ENCODE assay signal across 17 cellular contexts in the genomic region with DNA sequence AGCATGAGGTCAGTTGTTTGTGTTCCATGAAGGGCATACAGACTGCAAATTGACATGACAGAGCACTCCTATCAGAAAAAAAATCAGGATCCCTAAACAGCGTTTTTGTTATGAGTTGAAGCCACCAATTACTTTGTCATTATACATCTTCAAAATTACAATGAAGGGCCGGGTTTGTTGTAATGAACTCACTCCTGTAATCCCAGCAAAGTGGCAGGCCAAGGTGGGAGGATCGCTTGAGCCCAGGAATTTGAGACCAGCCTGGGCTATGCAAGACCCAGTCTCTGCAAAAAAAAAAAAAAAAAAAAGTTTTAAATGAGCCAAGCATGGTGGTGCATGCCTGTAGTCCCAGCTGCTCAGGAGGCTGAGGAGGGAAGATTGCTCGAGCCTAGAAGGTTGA. TPM values are rescaled to one million over a fixed set of nuclear protein-coding genes. Genes with fewer than 3 reads are reported as not detected.
DNase-seq lines count a peak whose midpoint lies in the region; ATAC-seq lines count a peak whose summit lies in the region.
"Had no signal": no experiment of that assay in that cellular context is flagged by ENCODE, and none has a peak within 500 bp of the region (broad histone marks: within the 10 kb centered on the region; RNA-seq: fewer than 3 reads in every experiment).

No MANE protein-coding gene starts in this region.

- no peak overlapping the region for H3K4me3 Mint-ChIP-seq in activated T-cell treated with anti-CD3 and anti-CD28 coated beads, Interleukin-2, amount 50 U/mL, for 4 hours

- H3K4me1 Mint-ChIP-seq in activated T-cell treated with anti-CD3 and anti-CD28 coated beads, Interleukin-2, amount 50 U/mL, for 4 hours (ENCODE audit: low read depth): peaks cover 31% of the 10 kb centered on the region

- no peak for ATAC-seq in activated T-cell treated with anti-CD3 and anti-CD28 coated beads, Interleukin-2, amount 50 U/mL, for 4 hours
- ATAC-seq: GM12878 had no signal

- peaks cover 2% of the 10 kb centered on the region for H3K27me3 Mint-ChIP-seq in activated T-cell treated with anti-CD3 and anti-CD28 coated beads, Interleukin-2, amount 50 U/mL, for 4 hours (ENCODE audit: low read depth)
- H3K27me3 Mint-ChIP-seq: CD4-positive, alpha-beta memory T cell; CD4-positive, CD25-positive, alpha-beta regulatory T cell had no signal

- DNase-seq in NCI-H2227 treated with DMSO at 0.1 percent for 48 hours (lab: John Stamatoyannopoulos, UW): peak; percentile 19
- DNase-seq in NCI-H2227 (lab: John Stamatoyannopoulos, UW; ENCODE audit: unreplicated experiment): no peak
- DNase-seq in left kidney (ENCODE audit: low read depth, low spot score): peak; percentile 49
- no peak for DNase-seq in A172 (ENCODE audit: low spot score)
- no peak for DNase-seq in activated T-cell treated with anti-CD3 and anti-CD28 coated beads, Interleukin-2, amount 50 U/mL, for 4 hours
- DNase-seq: ACHN; BE2C; C1 segment of cervical spinal cord; CD4-positive, alpha-beta memory T cell; CD4-positive, CD25-positive, alpha-beta regulatory T cell; CD8-positive, alpha-beta memory T cell; COR-L47; DMS 273 treated with DMSO at 0.1 percent for 48 hours; DMS79 treated with DMSO at 0.1 percent for 48 hours; GDM1 had no signal

- no peaks in the 10 kb centered on the region for H3K36me3 Mint-ChIP-seq in activated T-cell treated with anti-CD3 and anti-CD28 coated beads, Interleukin-2, amount 50 U/mL, for 4 hours (ENCODE audit: insufficient read depth)
- H3K36me3 Mint-ChIP-seq: CD4-positive, CD25-positive, alpha-beta regulatory T cell had no signal

- H3K9me3 Mint-ChIP-seq in activated T-cell treated with anti-CD3 and anti-CD28 coated beads, Interleukin-2, amount 50 U/mL, for 4 hours: no peaks in the 10 kb centered on the region
- H3K9me3 Mint-ChIP-seq: CD14-positive monocyte; CD4-positive, alpha-beta memory T cell; CD8-positive, alpha-beta memory T cell had no signal

RNA-seq across cellular contexts. Expression of gene DCTD, which starts 3.5 kb away (rescaled TPM):
- 98.5 and 113 TPM in 2 replicates for total RNA-seq in A172 (2014; rRNA removed; shearing (Covaris generic))
- 100 to 1,000 TPM; 138 to 147 (median 145) TPM for total RNA-seq in activated T-cell treated with anti-CD3 and anti-CD28 coated beads, Interleukin-2, amount 50 U/mL, for 4 hours

Comparison
In these comparisons a context has a peak if more than half of its experiments do, and no peak if none do; other contexts are left out.
1. DNase-seq: peak in NCI-H2227 treated with DMSO at 0.1 percent for 48 hours (single experiment) and left kidney (single experiment); none in NCI-H2227 (single experiment), A172 (single experiment) and activated T-cell treated with anti-CD3 and anti-CD28 coated beads, Interleukin-2, amount 50 U/mL, for 4 hours (single experiment).